In the genomic region with DNA sequence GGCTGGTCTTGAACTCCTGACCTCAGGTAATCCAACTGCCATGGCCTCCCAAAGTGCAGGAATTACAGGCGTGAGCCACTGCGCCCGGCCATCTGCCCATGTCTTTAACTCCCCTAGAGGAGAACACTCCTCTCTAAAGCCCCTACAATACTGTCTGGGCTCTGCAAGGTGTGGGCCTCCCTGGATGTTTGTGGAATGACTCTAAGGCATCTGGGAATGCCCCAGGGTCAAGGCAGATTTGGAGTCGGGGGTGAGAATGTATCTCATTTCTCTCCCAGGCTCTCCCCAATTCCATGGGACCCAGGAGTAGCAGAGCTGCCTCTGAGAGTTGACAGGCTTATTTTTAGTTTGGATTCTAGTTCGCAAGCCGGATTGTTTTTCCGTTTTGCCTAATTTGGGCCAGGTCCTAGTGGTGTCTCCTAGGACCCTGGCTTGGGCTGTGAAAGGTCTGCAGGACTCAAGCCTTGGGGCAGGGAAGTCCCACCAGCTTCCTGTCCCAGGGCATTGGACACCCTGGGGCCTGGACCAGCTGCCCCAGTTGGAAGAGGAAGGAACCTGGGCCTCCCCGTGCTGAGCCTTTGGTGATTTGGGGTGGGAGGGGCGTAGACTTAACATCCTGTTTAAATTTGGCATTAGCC, we compare ENCODE assay signal across 23 cellular contexts. TPM values are rescaled to one million over a fixed set of nuclear protein-coding genes. Genes with fewer than 3 reads are reported as not detected.
DNase-seq lines count a peak whose midpoint lies in the region; ATAC-seq, FAIRE-seq and TF ChIP-seq lines count a peak whose summit lies in the region.
"Had no signal": no experiment of that assay in that cellular context is flagged by ENCODE, and none has a peak within 500 bp of the region (broad histone marks: within the 10 kb centered on the region; RNA-seq: fewer than 3 reads in every experiment).

No MANE protein-coding gene starts in this region.

- H3K4me1 ChIP-seq in HUES48 (ENCODE audit: control insufficient read depth, insufficient read depth, low read length): peaks cover 34% of the 10 kb centered on the region
- peaks cover 18% of the 10 kb centered on the region for H3K4me1 ChIP-seq in astrocyte (ENCODE audit: insufficient read depth, low read length)
- peaks cover 0 to 10% of the 10 kb centered on the region in 2 donors for H3K4me1 ChIP-seq in gastrocnemius medialis
- no peaks in the 10 kb centered on the region for H3K4me1 ChIP-seq in CD8-positive, alpha-beta memory T cell (ENCODE audit: insufficient read depth, low read length)
- H3K4me1 ChIP-seq: ascending aorta, right lobe of liver had no signal

- CTCF ChIA-PET in CD8-positive, alpha-beta memory T cell (lab: Charles Lee): no interaction called here

- H3K27me3 ChIP-seq in HUES48 (ENCODE audit: control insufficient read depth, insufficient read depth, low read length) (no peaks in the 10 kb centered on the region), astrocyte (ENCODE audit: insufficient read depth, low read length) (peaks cover under 1% of the 10 kb centered on the region), gastrocnemius medialis (no peaks in the 10 kb centered on the region)
- no peaks in the 10 kb centered on the region for H3K27me3 ChIP-seq in CD8-positive, alpha-beta memory T cell (ENCODE audit: insufficient read depth, low read length, poor library complexity, severe bottlenecking)
- H3K27me3 ChIP-seq: ascending aorta, right lobe of liver had no signal

- no peak for TF ChIP-seq POLR2A in gastrocnemius medialis (IDR thresholded peaks at IDR 0.05)

- H3K36me3 ChIP-seq in HUES48 (ENCODE audit: control insufficient read depth, insufficient read depth, low read length) (no peaks in the 10 kb centered on the region), astrocyte (ENCODE audit: insufficient read depth, low read length) (no peaks in the 10 kb centered on the region), gastrocnemius medialis (no peaks in the 10 kb centered on the region)
- no peaks in the 10 kb centered on the region for H3K36me3 ChIP-seq in CD8-positive, alpha-beta memory T cell (ENCODE audit: insufficient read depth, low read length)
- H3K36me3 ChIP-seq: ascending aorta, right lobe of liver had no signal

- H3K9me3 ChIP-seq in HUES48 (ENCODE audit: control insufficient read depth, insufficient read depth, low read length) (no peaks in the 10 kb centered on the region), astrocyte (ENCODE audit: insufficient read depth, low read depth, low read length) (no peaks in the 10 kb centered on the region), gastrocnemius medialis (no peaks in the 10 kb centered on the region)
- H3K9me3 ChIP-seq in CD8-positive, alpha-beta memory T cell (ENCODE audit: low read length): no peaks in the 10 kb centered on the region
- H3K9me3 ChIP-seq: ascending aorta, mucosa of descending colon, right lobe of liver had no signal

- H3K4me1 Mint-ChIP-seq in astrocyte (ENCODE audit: low read depth, unreplicated experiment): peaks cover 33% of the 10 kb centered on the region
- no peaks in the 10 kb centered on the region for H3K4me1 Mint-ChIP-seq in CD8-positive, alpha-beta memory T cell

- peak overlapping the region; percentile 14 for H3K4me3 Mint-ChIP-seq in astrocyte (ENCODE audit: unreplicated experiment)
- H3K4me3 Mint-ChIP-seq in CD8-positive, alpha-beta memory T cell: no peak overlapping the region
- H3K4me3 Mint-ChIP-seq: activated CD4-positive, alpha-beta T cell treated with anti-CD3 and anti-CD28 coated beads, Interleukin-2, amount 10 ng/mL, durations not matched to agents 7 days and 5 days; activated naive CD4-positive, alpha-beta T cell treated with anti-CD3 and anti-CD28 coated beads for 36 hours had no signal

- H3K27ac ChIP-seq in HUES48 (ENCODE audit: low read depth, low read length) (peak overlapping the region; percentile 88), astrocyte (ENCODE audit: low read depth, low read length) (no peak overlapping the region), gastrocnemius medialis (peak overlapping the region in 3 of 4 donors; percentile 8 to 62 (median 29))
- no peak overlapping the region for H3K27ac ChIP-seq in CD8-positive, alpha-beta memory T cell (ENCODE audit: low read depth, low read length)
- H3K27ac ChIP-seq: ascending aorta, right lobe of liver had no signal

- no peak for TF ChIP-seq CTCF in astrocyte (IDR thresholded peaks at IDR 0.05; ENCODE audit: insufficient read depth, low read depth, low read length)
- TF ChIP-seq CTCF in gastrocnemius medialis (IDR thresholded peaks at IDR 0.05 in 4 of 5, conservative IDR thresholded peaks at IDR 0.05 in 1 of 5): no peak

- POLR2A ChIA-PET in CD8-positive, alpha-beta memory T cell (lab: Charles Lee): no interaction called here

- DNase-seq in astrocyte (ENCODE audit: low read depth): no peak
- DNase-seq in left lobe of liver (ENCODE audit: low spot score): no peak
- DNase-seq in gastrocnemius medialis: no peak
- no peak for DNase-seq in globus pallidus (ENCODE audit: low spot score)
- DNase-seq in CD8-positive, alpha-beta memory T cell: no peak
- DNase-seq in HT-29 (ENCODE audit: low spot score): no peak
- DNase-seq: activated CD4-positive, alpha-beta T cell treated with anti-CD3 and anti-CD28 coated beads, Interleukin-2, amount 10 ng/mL, durations not matched to agents 7 days and 5 days; activated naive CD4-positive, alpha-beta T cell treated with anti-CD3 and anti-CD28 coated beads for 36 hours; EL; KG1; kidney glomerular epithelial cell; mucosa of descending colon; NCI-H1048; NCI-H2107; NCI-H69; right lobe of liver; stimulated activated CD4-positive, alpha-beta T cell treated with anti-CD3 and anti-CD28 coated beads, Interleukin-2, amount 100 ng/mL, for 48 hours had no signal

- H3K27me3 Mint-ChIP-seq in astrocyte (ENCODE audit: low read depth, unreplicated experiment): peaks cover 2% of the 10 kb centered on the region
- H3K27me3 Mint-ChIP-seq in CD8-positive, alpha-beta memory T cell: peaks cover 12 to 19% of the 10 kb centered on the region in 2 donors

- H3K36me3 Mint-ChIP-seq in astrocyte (ENCODE audit: low read depth, unreplicated experiment): no peaks in the 10 kb centered on the region
- H3K36me3 Mint-ChIP-seq in CD8-positive, alpha-beta memory T cell: no peaks in the 10 kb centered on the region

- in situ Hi-C loops in gastrocnemius medialis (cut with MboI; ENCODE audit: low sequenced_read_pairs in 4 of 4): no loop called here

- intact Hi-C loops in gastrocnemius medialis (cut with DNase I; ENCODE audit: low total_unique reads): no loop called here

- peak; percentile 25 for ATAC-seq in left lobe of liver
- peak in 1 of 2 donors; percentile 14 for ATAC-seq in gastrocnemius medialis
- no peak for ATAC-seq in GM19452 (IDR thresholded peaks at IDR 0.05; ENCODE audit: unreplicated experiment)
- ATAC-seq: mucosa of descending colon had no signal

- FAIRE-seq in astrocyte (lab: Jason Lieb, UNC): no peak
- FAIRE-seq: endometrium, RCC 7860, TTC549 had no signal

- H3K9ac ChIP-seq in HUES48 (ENCODE audit: low read depth, low read length) (no peak overlapping the region), astrocyte (ENCODE audit: low read length) (no peak overlapping the region)

- peak overlapping the region; percentile 91 for H3K27ac Mint-ChIP-seq in astrocyte (ENCODE audit: unreplicated experiment)
- no peak overlapping the region for H3K27ac Mint-ChIP-seq in CD8-positive, alpha-beta memory T cell
- H3K27ac Mint-ChIP-seq: activated CD4-positive, alpha-beta T cell treated with anti-CD3 and anti-CD28 coated beads, Interleukin-2, amount 10 ng/mL, durations not matched to agents 7 days and 5 days; activated naive CD4-positive, alpha-beta T cell treated with anti-CD3 and anti-CD28 coated beads for 36 hours had no signal

- no peak overlapping the region for H3K4me3 ChIP-seq in HUES48 (ENCODE audit: low read depth, low read length)
- no peak overlapping the region for H3K4me3 ChIP-seq in astrocyte (ENCODE audit: insufficient read depth, low read depth, low read length)
- no peak overlapping the region for H3K4me3 ChIP-seq in gastrocnemius medialis
- H3K4me3 ChIP-seq in CD8-positive, alpha-beta memory T cell (ENCODE audit: low read length): no peak overlapping the region
- H3K4me3 ChIP-seq: ascending aorta, mucosa of descending colon, right lobe of liver had no signal

- peaks cover 1% of the 10 kb centered on the region for H3K9me3 Mint-ChIP-seq in astrocyte (ENCODE audit: unreplicated experiment)
- peaks cover 0 to 2% (median 0%) of the 10 kb centered on the region in 5 donors for H3K9me3 Mint-ChIP-seq in CD8-positive, alpha-beta memory T cell
- H3K9me3 Mint-ChIP-seq: activated CD4-positive, alpha-beta T cell treated with anti-CD3 and anti-CD28 coated beads, Interleukin-2, amount 10 ng/mL, durations not matched to agents 7 days and 5 days had no signal

- no peak overlapping the region for H2AFZ ChIP-seq in astrocyte (ENCODE audit: low read depth, low read length)

- H4K20me1 ChIP-seq in astrocyte (ENCODE audit: insufficient read depth, low read length): no peaks in the 10 kb centered on the region

- H3K79me2 ChIP-seq in astrocyte (ENCODE audit: insufficient read depth, low read length): no peaks in the 10 kb centered on the region

- no peak overlapping the region for H3K4me2 ChIP-seq in astrocyte (ENCODE audit: low read length)

RNA-seq across cellular contexts. Expression of gene MAGEF1, which starts 53.5 kb away (rescaled TPM):
- total RNA-seq in astrocyte (26.2 and 28.8 TPM in 2 replicates), left lobe of liver (12.0 TPM), gastrocnemius medialis (10 to 100 TPM in 3 of 4 donors, 1 to 10 TPM in 1; 9.5 to 19.9 (median 14.8) TPM)
- 10 to 100 TPM; 24.5 to 25.0 TPM for total RNA-seq in CD8-positive, alpha-beta memory T cell
- polyA plus RNA-seq in CD8-positive, alpha-beta memory T cell: 14.5 TPM
- total RNA-seq in HT-29 (2014; rRNA removed; shearing (Covaris generic)): 30.9 and 33.8 TPM in 2 replicates

Comparison
In these comparisons a context has a peak if more than half of its experiments do, and no peak if none do; other contexts are left out.
1. H3K27ac ChIP-seq: peak in HUES48 (single experiment) and gastrocnemius medialis (3 of 4); none in astrocyte (single experiment) and CD8-positive, alpha-beta memory T cell (single experiment).